12 cellular contexts compared by ENCODE assay signal in genomic region chr18:76654536-76654935, GRCh38.
"Had no signal": no experiment of that assay in that cellular context is flagged by ENCODE, and none has a peak within 500 bp of the region (broad histone marks: within the 10 kb centered on the region; RNA-seq: fewer than 3 reads in every experiment).

No MANE protein-coding gene starts in this region.

- DNase-seq: activated CD4-positive, CD25-positive, alpha-beta regulatory T cell treated with anti-CD3 and anti-CD28 coated beads, Interleukin-2, amount 50 U/mL, for 72 hours; activated naive CD8-positive, alpha-beta T cell treated with anti-CD3 and anti-CD28 coated beads, Interleukin-2, amount 10 ng/mL, durations not matched to agents 7 days and 5 days; aorta; cerebellar nuclear complex; effector memory CD4-positive, alpha-beta T cell; left colon; lower lobe of right lung; stimulated activated CD4-positive, alpha-beta T cell treated with anti-CD3 and anti-CD28 coated beads, Interleukin-15, amount 100 ng/mL, for 24 hours; stimulated activated CD4-positive, alpha-beta T cell treated with anti-CD3 and anti-CD28 coated beads, Interleukin-4, amount 100 ng/mL, for 1 hour; stimulated activated naive B cell treated with anti-CD40 and anti-IgM and Interleukin-4, amounts not matched to agents 10 μg/mL and 1 μg/mL and 100 μg/mL, for 72 hours; thyroid gland had no signal

- ATAC-seq: left colon; lower lobe of right lung; stimulated activated naive B cell treated with anti-CD40 and anti-IgM and Interleukin-4, amounts not matched to agents 10 μg/mL and 1 μg/mL and 100 μg/mL, for 72 hours had no signal

- H3K4me3 ChIP-seq: lower lobe of right lung, right atrium auricular region, thyroid gland had no signal
